ENCODE assay signal across 7 cellular contexts in the genomic region with DNA sequence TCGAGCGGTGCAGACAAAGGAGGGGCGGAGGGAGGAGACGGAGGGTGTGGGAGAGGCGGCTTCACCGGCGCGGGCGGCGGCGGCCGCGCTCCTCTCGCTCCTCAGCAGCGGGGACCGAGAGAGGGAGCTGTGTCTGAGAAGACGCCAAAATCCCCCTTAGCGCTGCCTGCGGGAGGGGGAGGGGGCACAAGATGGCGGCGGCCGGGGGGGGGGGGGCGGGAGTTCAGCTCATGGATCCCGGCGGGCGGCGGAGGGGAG. TPM values are rescaled to one million over a fixed set of nuclear protein-coding genes. Genes with fewer than 3 reads are reported as not detected.
A peak's percentile ranks its signal among the peaks of the same experiment; 100 is the strongest.
DNase-seq lines count a peak whose midpoint lies in the region; ATAC-seq and TF ChIP-seq lines count a peak whose summit lies in the region.

No MANE protein-coding gene starts in this region.

- peaks cover 29% of the 10 kb centered on the region for H3K4me1 Mint-ChIP-seq in T-helper 17 cell

- H3K4me1 ChIP-seq in neutrophil (ENCODE audit: control insufficient read depth in 1 of 2, insufficient read depth in 1 of 2, low read depth in 1 of 2, low read length in 1 of 2), result peaks cover 19 to 46% of the 10 kb centered on the region in 2 experiments

- peak in 2 of 3 donors; percentile 67 for DNase-seq in T-helper 17 cell
- no peak for DNase-seq in NCI-H1417 treated with DMSO at 0.1 percent for 48 hours (lab: John Stamatoyannopoulos, UW)

- H3K27me3 ChIP-seq in neutrophil, result no peaks in the 10 kb centered on the region

- peaks cover 7% of the 10 kb centered on the region for H3K36me3 Mint-ChIP-seq in T-helper 17 cell (ENCODE audit: low read depth)

- H3K9me3 ChIP-seq in T-helper 17 cell (ENCODE audit: control insufficient read depth, low read length, poor library complexity, severe bottlenecking) (no peaks in the 10 kb centered on the region), neutrophil (no peaks in the 10 kb centered on the region)

- no peaks in the 10 kb centered on the region for H3K27me3 Mint-ChIP-seq in T-helper 17 cell

- H3K4me3 Mint-ChIP-seq in T-helper 17 cell, result peak overlapping the region; percentile 89

- peaks cover 31% of the 10 kb centered on the region for H3K36me3 ChIP-seq in neutrophil

- H3K27ac ChIP-seq in neutrophil, result peak overlapping the region; percentile 94

- no peak for TF ChIP-seq CTCF in neutrophil (IDR thresholded peaks at IDR 0.05)

- peak overlapping the region; percentile 79 to 84 for H3K4me3 ChIP-seq in neutrophil (ENCODE audit: low read depth in 1 of 2, low read length in 1 of 2)

- peak; percentile 32 for ATAC-seq in GM18907 (IDR thresholded peaks at IDR 0.05; ENCODE audit: unreplicated experiment)
- ATAC-seq in HG02884 (IDR thresholded peaks at IDR 0.05; ENCODE audit: unreplicated experiment), result peak; percentile 12
- ATAC-seq in T-helper 17 cell, result peak; percentile 58
- peak; percentile 35 for ATAC-seq in esophagus mucosa
- no peak for ATAC-seq in GM21390 (IDR thresholded peaks at IDR 0.05; ENCODE audit: unreplicated experiment)

- peak overlapping the region; percentile 99 for H3K27ac Mint-ChIP-seq in T-helper 17 cell

RNA-seq across cellular contexts. Expression of gene ADNP, which starts 0.3 kb away (rescaled TPM):
- 10 to 100 TPM; 54.8 to 59.7 TPM for total RNA-seq in T-helper 17 cell
- total RNA-seq in esophagus mucosa, result 42.3 TPM

RNA-seq across cellular contexts. Expression of gene DPM1, which starts 27.4 kb away (rescaled TPM):
- total RNA-seq in T-helper 17 cell, result 10 to 100 TPM; 25.9 to 34.1 TPM
- 33.9 TPM for total RNA-seq in esophagus mucosa

RNA-seq across cellular contexts. Expression of gene MOCS3, which starts 27.6 kb away (rescaled TPM):
- total RNA-seq in T-helper 17 cell (1 to 10 TPM; 3.2 to 3.8 TPM), esophagus mucosa (4.1 TPM)
